8 cellular contexts compared by ENCODE assay signal in the genomic region with DNA sequence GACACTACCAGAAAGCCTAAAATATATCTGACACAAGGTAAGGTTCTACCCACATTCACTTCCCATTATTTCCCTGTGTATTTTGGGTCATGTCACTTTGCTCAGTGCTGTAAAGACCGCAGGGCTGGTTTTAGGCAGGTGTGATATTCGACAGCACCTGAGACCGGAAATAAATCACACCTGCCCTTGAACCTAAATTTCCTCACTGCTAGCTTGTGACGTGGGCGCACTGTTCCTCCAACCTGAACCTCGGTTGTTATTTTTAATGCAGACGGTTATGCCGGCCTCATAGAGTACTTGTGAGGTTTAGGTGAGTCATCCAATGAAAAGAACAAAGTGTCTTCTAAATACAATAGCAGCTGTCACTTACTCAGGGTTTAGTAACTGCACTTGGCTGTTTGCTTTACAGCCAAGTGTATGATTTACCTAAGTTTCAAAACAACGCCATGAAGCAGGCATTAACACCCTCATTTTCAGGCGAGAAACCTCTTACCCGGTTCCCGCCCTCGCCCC.
DNase-seq lines count a peak whose midpoint lies in the region; ATAC-seq lines count a peak whose summit lies in the region.

No MANE protein-coding gene starts in this region.

- H3K36me3 ChIP-seq in adipocyte (ENCODE audit: control insufficient read depth, insufficient read depth, low read length, severe bottlenecking) (no peaks in the 10 kb centered on the region), iPS-20b (ENCODE audit: insufficient read depth, low read depth, low read length) (no peaks in the 10 kb centered on the region)

- peak; percentile 74 for ATAC-seq in HG02885 (IDR thresholded peaks at IDR 0.05; ENCODE audit: poor library complexity, unreplicated experiment)

- no peak overlapping the region for H3K9ac ChIP-seq in adipocyte (ENCODE audit: low read length)
- H3K9ac ChIP-seq in iPS-20b (ENCODE audit: low read depth, low read length) = peak overlapping the region; percentile 49; the same call in 1 of the 2 replicates

- H3K9me3 ChIP-seq in adipocyte (ENCODE audit: control insufficient read depth, low read length) (no peaks in the 10 kb centered on the region), iPS-20b (ENCODE audit: insufficient read depth, low read depth, low read length) (no peaks in the 10 kb centered on the region)

- peaks cover 11% of the 10 kb centered on the region for H3K4me1 ChIP-seq in adipocyte (ENCODE audit: control insufficient read depth, insufficient read depth, low read length)
- peaks cover 2% of the 10 kb centered on the region; the same call in 1 of the 2 replicates for H3K4me1 ChIP-seq in iPS-20b (ENCODE audit: insufficient read depth, low read length)

- H3K27me3 ChIP-seq in adipocyte (replicated peaks; ENCODE audit: control insufficient read depth, insufficient read depth, low read length) = peaks cover 22% of the 10 kb centered on the region
- peaks cover 30% of the 10 kb centered on the region for H3K27me3 ChIP-seq in iPS-20b (ENCODE audit: insufficient read depth, low read length)

- H3K4me3 ChIP-seq in adipocyte (ENCODE audit: low read length) (peak overlapping the region; percentile 81), iPS-20b (ENCODE audit: low read length) (peak overlapping the region; percentile 78)

- DNase-seq in stimulated activated CD4-positive, alpha-beta T cell treated with anti-CD3 and anti-CD28 coated beads, Interleukin-2, amount 100 ng/mL, for 4 hours (ENCODE audit: low read depth) = peak; percentile 39
- DNase-seq in stimulated activated CD4-positive, alpha-beta T cell treated with anti-CD3 and anti-CD28 coated beads, Interleukin-4, amount 100 ng/mL, for 1 hour = no peak
- DNase-seq in NCI-H69 (lab: John Stamatoyannopoulos, UW) = peak; percentile 78
- DNase-seq in adipocyte (ENCODE audit: low read depth) = peak; percentile 10
- peak; percentile 15 for DNase-seq in stimulated activated CD8-positive, alpha-beta memory T cell treated with anti-CD3 and anti-CD28 coated beads, Interleukin-4, amount 100 ng/mL, for 24 hours (ENCODE audit: low read depth)
- DNase-seq in islet precursor cell = no peak

- H3K27ac ChIP-seq in iPS-20b (ENCODE audit: low read length) = no peak overlapping the region

Comparison
In these comparisons a context has a peak if more than half of its experiments do, and no peak if none do; other contexts are left out.
1. DNase-seq: peak in stimulated activated CD4-positive, alpha-beta T cell treated with anti-CD3 and anti-CD28 coated beads, Interleukin-2, amount 100 ng/mL, for 4 hours (single experiment), NCI-H69 (single experiment), adipocyte (single experiment) and stimulated activated CD8-positive, alpha-beta memory T cell treated with anti-CD3 and anti-CD28 coated beads, Interleukin-4, amount 100 ng/mL, for 24 hours (single experiment); none in stimulated activated CD4-positive, alpha-beta T cell treated with anti-CD3 and anti-CD28 coated beads, Interleukin-4, amount 100 ng/mL, for 1 hour (single experiment) and islet precursor cell (single experiment).